Comparison of ENCODE assay signal across 11 cellular contexts in genomic region chr10:34504534-34504933, GRCh38.
DNase-seq lines count a peak whose midpoint lies in the region; ATAC-seq and TF ChIP-seq lines count a peak whose summit lies in the region.
"Had no signal": no experiment of that assay in that cellular context is flagged by ENCODE, and none has a peak within 500 bp of the region (broad histone marks: within the 10 kb centered on the region; RNA-seq: fewer than 3 reads in every experiment).

No MANE protein-coding gene starts in this region.

- CTCF ChIA-PET in activated CD4-positive, alpha-beta memory T cell treated with anti-CD3 and anti-CD28 coated beads for 36 hours (lab: Charles Lee), result no interaction called here

- peaks cover 6% of the 10 kb centered on the region for H3K4me1 ChIP-seq in adipocyte (ENCODE audit: control insufficient read depth, insufficient read depth, low read length)

- intact Hi-C loops in activated CD4-positive, alpha-beta memory T cell treated with anti-CD3 and anti-CD28 coated beads for 36 hours (cut with micrococcal nuclease), result no loop called here

- DNase-seq in COLO829 (ENCODE audit: low spot score), result peak; percentile 17
- peak; percentile 28 for DNase-seq in HK-2 (ENCODE audit: unreplicated experiment)
- DNase-seq in adipocyte (ENCODE audit: low read depth), result peak; percentile 26
- DNase-seq in islet precursor cell, result peak; percentile 69
- no peak for DNase-seq in naive thymus-derived CD8-positive, alpha-beta T cell
- DNase-seq in activated CD4-positive, alpha-beta memory T cell treated with anti-CD3 and anti-CD28 coated beads for 36 hours, result no peak
- DNase-seq in medulla oblongata (ENCODE audit: extremely low spot score), result no peak
- DNase-seq in erythroblast (lab: John Stamatoyannopoulos, UW), result no peak
- DNase-seq: activated CD4-positive, alpha-beta T cell treated with anti-CD3 and anti-CD28 coated beads for 1 hour; NCI-H524 treated with DMSO at 0.1 percent for 48 hours had no signal

- H3K4me3 Mint-ChIP-seq in naive thymus-derived CD8-positive, alpha-beta T cell, result no peak overlapping the region
- H3K4me3 Mint-ChIP-seq in activated CD4-positive, alpha-beta memory T cell treated with anti-CD3 and anti-CD28 coated beads for 36 hours, result no peak overlapping the region

- H3K27me3 Mint-ChIP-seq in naive thymus-derived CD8-positive, alpha-beta T cell, result peaks cover 0 to 3% (median 0%) of the 10 kb centered on the region in 5 donors
- H3K27me3 Mint-ChIP-seq in activated CD4-positive, alpha-beta memory T cell treated with anti-CD3 and anti-CD28 coated beads for 36 hours, result peaks cover 4% of the 10 kb centered on the region

- H3K36me3 ChIP-seq in adipocyte (ENCODE audit: control insufficient read depth, insufficient read depth, low read length, severe bottlenecking), result no peaks in the 10 kb centered on the region

- H3K27me3 ChIP-seq in adipocyte (replicated peaks; ENCODE audit: control insufficient read depth, insufficient read depth, low read length), result no peaks in the 10 kb centered on the region

- no peaks in the 10 kb centered on the region for H3K4me1 Mint-ChIP-seq in naive thymus-derived CD8-positive, alpha-beta T cell
- H3K4me1 Mint-ChIP-seq in activated CD4-positive, alpha-beta memory T cell treated with anti-CD3 and anti-CD28 coated beads for 36 hours (ENCODE audit: low read depth), result no peaks in the 10 kb centered on the region

- no peak overlapping the region for H3K9ac ChIP-seq in adipocyte (ENCODE audit: low read length)

- no peaks in the 10 kb centered on the region for H3K9me3 ChIP-seq in adipocyte (ENCODE audit: control insufficient read depth, low read length)

- POLR2A ChIA-PET in naive thymus-derived CD8-positive, alpha-beta T cell (lab: Charles Lee), result no interaction called here
- POLR2A ChIA-PET in activated CD4-positive, alpha-beta memory T cell treated with anti-CD3 and anti-CD28 coated beads for 36 hours (lab: Charles Lee), result no interaction called here

- no peaks in the 10 kb centered on the region for H3K36me3 Mint-ChIP-seq in naive thymus-derived CD8-positive, alpha-beta T cell
- H3K36me3 Mint-ChIP-seq in activated CD4-positive, alpha-beta memory T cell treated with anti-CD3 and anti-CD28 coated beads for 36 hours, result no peaks in the 10 kb centered on the region

- no peak overlapping the region for H3K4me3 ChIP-seq in adipocyte (ENCODE audit: low read length)
- H3K4me3 ChIP-seq: skin epidermis had no signal

- TF ChIP-seq POLR2A in erythroblast (IDR thresholded peaks at IDR 0.05; ENCODE audit: low read length), result no peak

- ATAC-seq in naive thymus-derived CD8-positive, alpha-beta T cell, result no peak

- no peaks in the 10 kb centered on the region for H3K9me3 Mint-ChIP-seq in naive thymus-derived CD8-positive, alpha-beta T cell
- no peaks in the 10 kb centered on the region for H3K9me3 Mint-ChIP-seq in activated CD4-positive, alpha-beta memory T cell treated with anti-CD3 and anti-CD28 coated beads for 36 hours

- no peak overlapping the region for H3K27ac Mint-ChIP-seq in naive thymus-derived CD8-positive, alpha-beta T cell
- no peak overlapping the region for H3K27ac Mint-ChIP-seq in activated CD4-positive, alpha-beta memory T cell treated with anti-CD3 and anti-CD28 coated beads for 36 hours

Comparison
In these comparisons a context has a peak if more than half of its experiments do, and no peak if none do; other contexts are left out.
1. DNase-seq: peak in COLO829 (single experiment), HK-2 (single experiment), adipocyte (single experiment) and islet precursor cell (single experiment); none in naive thymus-derived CD8-positive, alpha-beta T cell (0 of 10), activated CD4-positive, alpha-beta memory T cell treated with anti-CD3 and anti-CD28 coated beads for 36 hours (single experiment), medulla oblongata (single experiment) and erythroblast (0 of 2).